Comparison of ENCODE assay signal across 29 cellular contexts in genomic region chr1:164308101-164308500, GRCh38.
"Had no signal": no experiment of that assay in that cellular context is flagged by ENCODE, and none has a peak within 500 bp of the region (broad histone marks: within the 10 kb centered on the region; RNA-seq: fewer than 3 reads in every experiment).

No MANE protein-coding gene starts in this region.

- H3K9me3 ChIP-seq: adrenal gland, ascending aorta, body of pancreas, gastrocnemius medialis, heart right ventricle had no signal

- H3K27ac ChIP-seq: adrenal gland, ascending aorta, body of pancreas, foreskin keratinocyte, gastrocnemius medialis, heart right ventricle, hepatocyte, WERI-Rb-1 had no signal

- H3K4me3 ChIP-seq: adrenal gland, ascending aorta, body of pancreas, gastrocnemius medialis, heart right ventricle, hepatocyte had no signal

- H3K4me1 ChIP-seq: adrenal gland, ascending aorta, body of pancreas, foreskin keratinocyte, gastrocnemius medialis, heart right ventricle had no signal

- H3K36me3 ChIP-seq: adrenal gland, ascending aorta, gastrocnemius medialis, heart right ventricle, WERI-Rb-1 had no signal

- H3K27me3 ChIP-seq: adrenal gland, ascending aorta, body of pancreas, foreskin keratinocyte, gastrocnemius medialis, heart right ventricle had no signal

- DNase-seq: activated B cell treated with CpG ODN at 0.5 μM for 24 hours; activated CD4-positive, alpha-beta T cell treated with anti-CD3 and anti-CD28 coated beads for 48 hours; activated CD4-positive, alpha-beta T cell treated with anti-CD3 and anti-CD28 coated beads, Interleukin-2, amount 50 U/mL, for 1 hour; activated CD4-positive, alpha-beta T cell treated with anti-CD3 and anti-CD28 coated beads, Interleukin-2, amount 50 U/mL, for 48 hours; activated CD8-positive, alpha-beta memory T cell treated with anti-CD3 and anti-CD28 coated beads for 24 hours; activated CD8-positive, alpha-beta T cell treated with anti-CD3 and anti-CD28 coated beads for 36 hours; activated effector memory CD4-positive, alpha-beta T cell treated with Interleukin-2 at 50 U/mL for 16 hours; activated gamma-delta T cell treated with Interleukin-2 at 50 U/mL for 16 hours; activated naive CD4-positive, alpha-beta T cell treated with anti-CD3 and anti-CD28 coated beads, Interleukin-2, amount 50 U/mL, for 16 hours; activated naive CD4-positive, alpha-beta T cell treated with Interleukin-2 at 50 U/mL for 16 hours; activated T-cell treated with anti-CD3 and anti-CD28 coated beads, Interleukin-2, amount 50 U/mL, for 4 hours; adrenal gland; body of pancreas; caudate nucleus; effector memory CD4-positive, alpha-beta T cell; endodermal cell; foreskin keratinocyte; gastrocnemius medialis; glutamatergic neuron; heart right ventricle; T-helper 1 cell; T-helper 17 cell; T1000; WERI-Rb-1 had no signal

- ATAC-seq: activated CD4-positive, CD25-positive, alpha-beta regulatory T cell treated with anti-CD3 and anti-CD28 coated beads, Interleukin-2, amount 50 U/mL, for 24 hours; activated CD8-positive, alpha-beta T cell treated with anti-CD3 and anti-CD28 coated beads for 36 hours; activated T-cell treated with anti-CD3 and anti-CD28 coated beads, Interleukin-2, amount 50 U/mL, for 4 hours; activated T-helper 17 cell treated with anti-CD3 and anti-CD28 coated beads, Interleukin-2, amount 50 U/mL, for 72 hours; body of pancreas; esophagus mucosa; foreskin keratinocyte; gastrocnemius medialis; heart right ventricle; T-helper 17 cell had no signal
